Comparison of ENCODE assay signal across 22 cellular contexts in the genomic region with DNA sequence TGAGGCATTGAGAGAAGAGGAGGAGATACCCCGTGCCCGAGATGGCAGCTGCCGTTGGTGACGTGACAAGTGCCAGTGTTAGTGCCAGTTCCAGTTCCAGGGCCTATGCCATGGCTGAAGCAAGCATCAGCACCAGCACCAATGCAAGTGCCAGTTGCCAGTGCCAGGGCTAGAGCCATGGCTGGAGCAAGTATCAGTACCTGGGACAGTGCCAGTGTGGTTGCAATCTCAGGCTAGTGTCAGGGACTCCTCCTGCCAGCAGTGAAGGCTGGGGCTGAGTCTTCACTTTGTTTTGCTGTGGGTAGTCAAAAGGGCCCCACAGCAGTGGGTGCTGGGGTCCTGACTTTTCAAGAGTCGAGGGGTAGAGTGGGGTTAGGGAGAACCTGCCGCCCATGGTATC. TPM values are rescaled to one million over a fixed set of nuclear protein-coding genes. Genes with fewer than 3 reads are reported as not detected.
"Had no signal": no experiment of that assay in that cellular context is flagged by ENCODE, and none has a peak within 500 bp of the region (broad histone marks: within the 10 kb centered on the region; RNA-seq: fewer than 3 reads in every experiment).

No MANE protein-coding gene starts in this region.

RNA-seq across cellular contexts. Expression of gene DMRTC1B, which starts 1.5 kb away (rescaled TPM):
- total RNA-seq: activated CD4-positive, alpha-beta memory T cell treated with anti-CD3 and anti-CD28 coated beads, Interleukin-2, amount 10 ng/mL, durations not matched to agents 7 days and 5 days; activated naive CD4-positive, alpha-beta T cell treated with anti-CD3 and anti-CD28 coated beads for 36 hours; activated naive CD8-positive, alpha-beta T cell treated with anti-CD3 and anti-CD28 coated beads for 36 hours; activated T-helper 1 cell treated with anti-CD3 and anti-CD28 coated beads, Interleukin-12 subunit alpha, Interleukin-12 subunit beta, Interleukin-2, Interleukin-4 antibody, amounts not matched to agents 30 ng/mL and 10 ng/mL and 1 ng/mL, durations not matched to agents 14 hours and 24 hours and 36 hours; activated T-helper 2 cell treated with anti-CD3 and anti-CD28 coated beads, Interferon-gamma antibody, Interleukin-2, Interleukin-4, amounts not matched to agents 10 μg/mL and 5 μg/mL and 100 μg/mL, durations not matched to agents 14 hours and 24 hours and 36 hours; cardiac septum; esophagus squamous epithelium; fibroblast of lung; fibroblast of villous mesenchyme; gastroesophageal sphincter; glomerular endothelial cell; heart right ventricle; T-helper 2 cell treated with Interferon-gamma antibody and Interleukin-4, amounts not matched to agents 100 ng/mL and 5 ng/mL, for 36 hours had no signal
- polyA plus RNA-seq: aorta, fibroblast of lung, heart right ventricle had no signal

RNA-seq across cellular contexts. Expression of gene FAM236B, which starts 4.3 kb away (rescaled TPM):
- total RNA-seq: activated CD4-positive, alpha-beta memory T cell treated with anti-CD3 and anti-CD28 coated beads, Interleukin-2, amount 10 ng/mL, durations not matched to agents 7 days and 5 days; activated CD4-positive, alpha-beta T cell treated with anti-CD3 and anti-CD28 coated beads, Interleukin-2, amount 10 ng/mL, durations not matched to agents 7 days and 5 days; activated naive CD4-positive, alpha-beta T cell treated with anti-CD3 and anti-CD28 coated beads for 36 hours; activated naive CD8-positive, alpha-beta T cell treated with anti-CD3 and anti-CD28 coated beads for 36 hours; activated T-helper 1 cell treated with anti-CD3 and anti-CD28 coated beads, Interleukin-12 subunit alpha, Interleukin-12 subunit beta, Interleukin-2, Interleukin-4 antibody, amounts not matched to agents 30 ng/mL and 10 ng/mL and 1 ng/mL, durations not matched to agents 14 hours and 24 hours and 36 hours; activated T-helper 2 cell treated with anti-CD3 and anti-CD28 coated beads, Interferon-gamma antibody, Interleukin-2, Interleukin-4, amounts not matched to agents 10 μg/mL and 5 μg/mL and 100 μg/mL, durations not matched to agents 14 hours and 24 hours and 36 hours; adrenal gland; aorta; breast epithelium; cardiac septum; cerebellum; dorsolateral prefrontal cortex; esophagus squamous epithelium; fibroblast of lung; fibroblast of villous mesenchyme; gastroesophageal sphincter; glomerular endothelial cell; heart right ventricle; T-cell; T-helper 2 cell treated with Interferon-gamma antibody and Interleukin-4, amounts not matched to agents 100 ng/mL and 5 ng/mL, for 36 hours; WTC11 had no signal
- polyA plus RNA-seq: adrenal gland, aorta, esophagus, fibroblast of lung, heart right ventricle had no signal

RNA-seq across cellular contexts. Expression of gene FAM236D, which starts 29.9 kb away (rescaled TPM):
- total RNA-seq: activated CD4-positive, alpha-beta memory T cell treated with anti-CD3 and anti-CD28 coated beads, Interleukin-2, amount 10 ng/mL, durations not matched to agents 7 days and 5 days; activated CD4-positive, alpha-beta T cell treated with anti-CD3 and anti-CD28 coated beads, Interleukin-2, amount 10 ng/mL, durations not matched to agents 7 days and 5 days; activated naive CD4-positive, alpha-beta T cell treated with anti-CD3 and anti-CD28 coated beads for 36 hours; activated naive CD8-positive, alpha-beta T cell treated with anti-CD3 and anti-CD28 coated beads for 36 hours; activated T-helper 1 cell treated with anti-CD3 and anti-CD28 coated beads, Interleukin-12 subunit alpha, Interleukin-12 subunit beta, Interleukin-2, Interleukin-4 antibody, amounts not matched to agents 30 ng/mL and 10 ng/mL and 1 ng/mL, durations not matched to agents 14 hours and 24 hours and 36 hours; activated T-helper 2 cell treated with anti-CD3 and anti-CD28 coated beads, Interferon-gamma antibody, Interleukin-2, Interleukin-4, amounts not matched to agents 10 μg/mL and 5 μg/mL and 100 μg/mL, durations not matched to agents 14 hours and 24 hours and 36 hours; adrenal gland; aorta; breast epithelium; cardiac septum; cerebellum; dorsolateral prefrontal cortex; esophagus squamous epithelium; fibroblast of lung; fibroblast of villous mesenchyme; gastroesophageal sphincter; glomerular endothelial cell; heart right ventricle; T-cell; T-helper 2 cell treated with Interferon-gamma antibody and Interleukin-4, amounts not matched to agents 100 ng/mL and 5 ng/mL, for 36 hours; WTC11 had no signal
- polyA plus RNA-seq: adrenal gland, aorta, esophagus, fibroblast of lung, heart right ventricle had no signal
